9 cellular contexts compared by ENCODE assay signal in the genomic region with DNA sequence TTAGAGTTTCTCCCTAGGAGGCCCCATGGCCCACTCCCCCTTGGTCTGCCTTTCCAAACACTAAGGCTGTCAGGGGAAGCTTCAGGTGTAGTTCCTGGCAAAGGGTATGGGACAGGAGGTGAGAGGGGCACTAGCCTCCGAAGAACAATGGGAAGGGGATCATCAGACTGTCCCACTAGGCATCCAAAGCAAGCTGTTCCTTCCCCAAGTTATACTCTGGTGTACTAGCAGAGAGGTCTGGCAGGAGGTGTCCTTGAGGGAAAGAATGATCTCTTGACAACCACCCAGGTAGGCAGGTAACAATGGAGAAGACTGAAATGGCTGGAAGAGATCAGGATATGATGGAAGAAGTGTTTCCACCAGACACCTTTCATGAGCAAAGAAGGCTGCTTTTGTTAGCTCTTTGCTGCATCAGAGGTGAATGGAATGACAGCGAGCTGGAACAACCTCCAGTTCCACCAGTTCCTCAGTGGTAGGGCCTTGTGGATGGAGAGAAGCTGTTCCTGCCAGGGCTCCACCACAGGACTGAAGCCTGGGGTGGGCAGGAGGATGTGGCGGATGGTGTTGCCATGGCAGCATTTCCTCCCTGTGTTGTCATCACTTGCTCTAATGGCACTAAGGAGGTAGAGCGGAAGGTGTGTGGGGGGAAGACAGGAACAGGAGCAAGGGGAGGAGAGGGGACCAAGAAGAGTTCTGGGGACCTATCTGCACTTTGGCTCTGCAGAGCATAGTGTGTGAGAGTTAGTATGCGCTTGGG. TPM values are rescaled to one million over a fixed set of nuclear protein-coding genes. Genes with fewer than 3 reads are reported as not detected.
A peak's percentile ranks its signal among the peaks of the same experiment; 100 is the strongest.
DNase-seq lines count a peak whose midpoint lies in the region; ATAC-seq lines count a peak whose summit lies in the region.
"Had no signal": no experiment of that assay in that cellular context is flagged by ENCODE, and none has a peak within 500 bp of the region (broad histone marks: within the 10 kb centered on the region; RNA-seq: fewer than 3 reads in every experiment).

No MANE protein-coding gene starts in this region.

- peaks cover 55% of the 10 kb centered on the region for H3K4me1 Mint-ChIP-seq in activated naive CD8-positive, alpha-beta T cell treated with anti-CD3 and anti-CD28 coated beads for 36 hours

- H3K27ac Mint-ChIP-seq in activated naive CD8-positive, alpha-beta T cell treated with anti-CD3 and anti-CD28 coated beads for 36 hours: peak overlapping the region; percentile 87

- peak; percentile 81 for DNase-seq in SIG-M5 treated with dmso at 0.1 percent for 504 hours (lab: John Stamatoyannopoulos, UW; ENCODE audit: unreplicated experiment)
- peak; percentile 79 for DNase-seq in activated naive CD8-positive, alpha-beta T cell treated with anti-CD3 and anti-CD28 coated beads for 36 hours
- DNase-seq in stimulated activated CD4-positive, alpha-beta T cell treated with anti-CD3 and anti-CD28 coated beads, Interleukin-1b, Interleukin-23, amount 100 ng/mL, for 4 hours (ENCODE audit: low read depth in 2 of 2): peak; percentile 37 to 59
- DNase-seq in NCI-H1105 treated with DMSO at 0.1 percent for 48 hours (lab: John Stamatoyannopoulos, UW): no peak
- no peak for DNase-seq in NCI-H2171 (lab: John Stamatoyannopoulos, UW)
- DNase-seq in NCI-H2029 treated with DMSO at 0.1 percent for 48 hours (lab: John Stamatoyannopoulos, UW): no peak

- no peaks in the 10 kb centered on the region for H3K27me3 Mint-ChIP-seq in activated naive CD8-positive, alpha-beta T cell treated with anti-CD3 and anti-CD28 coated beads for 36 hours

- H3K36me3 Mint-ChIP-seq in activated naive CD8-positive, alpha-beta T cell treated with anti-CD3 and anti-CD28 coated beads for 36 hours: peaks cover 10% of the 10 kb centered on the region

- H3K9me3 Mint-ChIP-seq in activated naive CD8-positive, alpha-beta T cell treated with anti-CD3 and anti-CD28 coated beads for 36 hours: no peaks in the 10 kb centered on the region

- peak; percentile 47 for ATAC-seq in GM18511 (IDR thresholded peaks at IDR 0.05; ENCODE audit: unreplicated experiment)
- peak; percentile 43 for ATAC-seq in HG02678 (IDR thresholded peaks at IDR 0.05; ENCODE audit: unreplicated experiment)

- H3K4me3 Mint-ChIP-seq in activated naive CD8-positive, alpha-beta T cell treated with anti-CD3 and anti-CD28 coated beads for 36 hours: peak overlapping the region; percentile 94

RNA-seq across cellular contexts. Expression of gene AGAP2, which starts 2.3 kb away (rescaled TPM):
- 10 to 100 TPM; 22.6 to 23.8 TPM for total RNA-seq in activated naive CD8-positive, alpha-beta T cell treated with anti-CD3 and anti-CD28 coated beads for 36 hours
- total RNA-seq: NCI-H460 had no signal

RNA-seq across cellular contexts. Expression of gene TSPAN31, which starts 4.0 kb away (rescaled TPM):
- total RNA-seq in activated naive CD8-positive, alpha-beta T cell treated with anti-CD3 and anti-CD28 coated beads for 36 hours: 1 to 10 TPM; 5.7 TPM

RNA-seq across cellular contexts. Expression of gene CDK4, which starts 11.3 kb away (rescaled TPM):
- 100 to 1,000 TPM; 275 to 304 TPM for total RNA-seq in activated naive CD8-positive, alpha-beta T cell treated with anti-CD3 and anti-CD28 coated beads for 36 hours

RNA-seq across cellular contexts. Expression of gene MARCHF9, which starts 14.1 kb away (rescaled TPM):
- total RNA-seq in activated naive CD8-positive, alpha-beta T cell treated with anti-CD3 and anti-CD28 coated beads for 36 hours: 10 to 100 TPM; 18.2 to 19.2 TPM

RNA-seq across cellular contexts. Expression of gene CYP27B1, which starts 26.0 kb away (rescaled TPM):
- total RNA-seq in activated naive CD8-positive, alpha-beta T cell treated with anti-CD3 and anti-CD28 coated beads for 36 hours: 10 to 100 TPM in 1 of 2 experiments, 1 to 10 TPM in 1; 9.6 to 12.0 TPM

Comparison
In these comparisons a context has a peak if more than half of its experiments do, and no peak if none do; other contexts are left out.
1. DNase-seq: peak in SIG-M5 treated with dmso at 0.1 percent for 504 hours (single experiment), activated naive CD8-positive, alpha-beta T cell treated with anti-CD3 and anti-CD28 coated beads for 36 hours (single experiment) and stimulated activated CD4-positive, alpha-beta T cell treated with anti-CD3 and anti-CD28 coated beads, Interleukin-1b, Interleukin-23, amount 100 ng/mL, for 4 hours (2 of 2); none in NCI-H1105 treated with DMSO at 0.1 percent for 48 hours (single experiment), NCI-H2171 (single experiment) and NCI-H2029 treated with DMSO at 0.1 percent for 48 hours (single experiment).